2 cellular contexts compared by ENCODE assay signal in the genomic region with DNA sequence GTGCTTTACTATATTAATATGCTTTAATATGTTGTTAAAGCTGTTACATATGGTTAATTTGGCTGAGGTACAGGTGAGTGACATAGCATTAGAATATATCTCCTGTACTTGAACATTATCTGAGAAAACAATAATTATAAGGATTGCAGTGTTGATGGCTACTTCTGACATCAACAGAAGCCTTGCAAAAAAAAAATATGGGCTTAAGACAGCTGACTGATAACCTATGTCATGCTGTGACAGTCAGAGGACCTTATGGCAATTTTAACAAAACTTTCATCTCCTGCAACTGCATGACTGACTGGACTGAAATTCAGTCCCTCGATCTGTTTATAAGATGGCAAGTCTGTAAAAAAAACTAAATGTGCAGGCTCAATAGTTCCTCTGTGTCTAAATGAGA.
TF ChIP-seq lines count a peak whose summit lies in the region.

No MANE protein-coding gene starts in this region.

TF ChIP-seq in endothelial cell of umbilical vein, 7 proteins besides CTCF, POLR2A, EP300 and RAD21:
- no peak for TF ChIP-seq GATA2 (IDR thresholded peaks at IDR 0.05; ENCODE audit: insufficient read depth, insufficient read length, low read depth, low read length)
- no peak for TF ChIP-seq JUN (IDR thresholded peaks at IDR 0.05; ENCODE audit: borderline replicate concordance, insufficient read depth, insufficient read length, low read depth)
- TF ChIP-seq MYC (IDR thresholded peaks at IDR 0.05; ENCODE audit: low read depth, low read length) = no peak
- no peak for TF ChIP-seq POLR2AphosphoS5 (IDR thresholded peaks at IDR 0.05; ENCODE audit: insufficient read depth, low read depth, low read length)
- TF ChIP-seq, protein P1, sequence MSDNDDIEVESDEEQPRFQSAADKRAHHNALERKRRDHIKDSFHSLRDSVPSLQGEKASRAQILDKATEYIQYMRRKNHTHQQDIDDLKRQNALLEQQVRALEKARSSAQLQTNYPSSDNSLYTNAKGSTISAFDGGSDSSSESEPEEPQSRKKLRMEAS (IDR thresholded peaks at IDR 0.05; ENCODE audit: insufficient read depth, insufficient read length) = no peak
- no peak for TF ChIP-seq EZH2 (IDR thresholded peaks at IDR 0.05; ENCODE audit: borderline replicate concordance, low read depth, low read length, severe bottlenecking)
- TF ChIP-seq FOS (IDR thresholded peaks at IDR 0.05; ENCODE audit: borderline replicate concordance, insufficient read depth, low read length) = no peak

TF ChIP-seq in HEK293T, 16 proteins besides CTCF, POLR2A, EP300 and RAD21:
- no peak for TF ChIP-seq ZNF384 (IDR thresholded peaks at IDR 0.05)
- TF ChIP-seq FOXM1 (IDR thresholded peaks at IDR 0.05; ENCODE audit: borderline replicate concordance) = no peak
- no peak for TF ChIP-seq FOXA1 (IDR thresholded peaks at IDR 0.05)
- no peak for TF ChIP-seq FOXK2 (IDR thresholded peaks at IDR 0.05)
- TF ChIP-seq, protein P2, sequence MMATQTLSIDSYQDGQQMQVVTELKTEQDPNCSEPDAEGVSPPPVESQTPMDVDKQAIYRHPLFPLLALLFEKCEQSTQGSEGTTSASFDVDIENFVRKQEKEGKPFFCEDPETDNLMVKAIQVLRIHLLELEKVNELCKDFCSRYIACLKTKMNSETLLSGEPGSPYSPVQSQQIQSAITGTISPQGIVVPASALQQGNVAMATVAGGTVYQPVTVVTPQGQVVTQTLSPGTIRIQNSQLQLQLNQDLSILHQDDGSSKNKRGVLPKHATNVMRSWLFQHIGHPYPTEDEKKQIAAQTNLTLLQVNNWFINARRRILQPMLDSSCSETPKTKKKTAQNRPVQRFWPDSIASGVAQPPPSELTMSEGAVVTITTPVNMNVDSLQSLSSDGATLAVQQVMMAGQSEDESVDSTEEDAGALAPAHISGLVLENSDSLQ (IDR thresholded peaks at IDR 0.05) = no peak
- no peak for TF ChIP-seq ELF4 (IDR thresholded peaks at IDR 0.05)
- TF ChIP-seq ARNT (IDR thresholded peaks at IDR 0.05) = no peak
- no peak for TF ChIP-seq SP1 (IDR thresholded peaks at IDR 0.05)
- no peak for TF ChIP-seq L3MBTL2 (conservative IDR thresholded peaks at IDR 0.05)
- TF ChIP-seq TARDBP (IDR thresholded peaks at IDR 0.05) = no peak
- no peak for TF ChIP-seq CTBP1 (IDR thresholded peaks at IDR 0.05; ENCODE audit: borderline replicate concordance)
- no peak for TF ChIP-seq NFRKB (IDR thresholded peaks at IDR 0.05)
- no peak for TF ChIP-seq BHLHE40 (IDR thresholded peaks at IDR 0.05; ENCODE audit: borderline replicate concordance)
- TF ChIP-seq LEF1 (IDR thresholded peaks at IDR 0.05; ENCODE audit: borderline replicate concordance) = no peak
- no peak for TF ChIP-seq HDGF (IDR thresholded peaks at IDR 0.05; ENCODE audit: borderline replicate concordance)
- TF ChIP-seq SUZ12 (IDR thresholded peaks at IDR 0.05) = no peak
